1 cellular context compared by ENCODE assay signal in the genomic region with DNA sequence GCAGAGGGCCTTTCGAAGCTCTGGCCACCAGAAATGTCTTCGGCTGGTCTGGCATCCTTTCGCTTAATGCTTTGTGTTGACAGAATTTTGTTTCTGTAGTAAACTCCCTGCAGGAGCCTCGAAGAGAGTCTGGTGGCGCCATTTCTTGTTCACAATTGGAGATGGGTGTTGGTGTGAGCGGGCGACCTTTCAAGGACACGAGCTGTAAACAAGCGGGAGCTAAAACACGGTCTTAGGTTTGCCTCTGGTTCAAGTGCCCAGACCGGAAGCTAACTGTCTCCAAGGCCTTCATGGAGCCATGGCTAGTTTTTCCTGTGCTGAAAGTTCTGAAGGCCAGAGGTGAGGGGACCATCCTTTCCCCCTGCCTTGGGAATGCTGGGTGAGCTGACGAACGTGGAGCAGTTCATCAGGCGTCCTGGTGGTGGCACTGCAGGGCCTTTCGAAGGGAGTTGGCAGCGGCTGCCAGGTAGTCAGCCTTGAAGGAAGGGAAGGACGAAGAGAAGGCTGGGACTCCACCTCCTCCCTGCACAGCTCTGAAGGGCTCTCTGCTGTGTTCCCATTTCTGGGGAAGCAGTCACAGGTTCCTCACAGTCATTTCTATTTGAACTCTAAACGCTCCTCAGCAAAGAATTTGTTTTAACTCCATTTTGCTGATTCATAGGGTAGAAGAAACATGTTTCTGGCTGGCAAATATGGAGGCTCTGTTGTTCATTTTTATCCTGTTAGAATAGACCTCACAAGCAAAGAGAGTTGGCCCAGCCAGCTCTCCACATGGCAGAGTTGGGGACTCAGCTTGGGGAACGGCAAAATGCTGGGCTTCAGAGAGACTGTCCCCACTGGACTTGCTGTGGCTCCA.
TF ChIP-seq lines count a peak whose summit lies in the region.

No MANE protein-coding gene starts in this region.

TF ChIP-seq in K562, 482 proteins besides CTCF, POLR2A, EP300 and RAD21 (continued from another document):
- TF ChIP-seq XRCC5 (IDR thresholded peaks at IDR 0.05; ENCODE audit: low read depth, low read length) = 0 out of 2 replicates have a peak, but pooled peaks have one; percentile 22
- no peak for TF ChIP-seq ZNF23 (CRISPR knock-in tag; IDR thresholded peaks at IDR 0.05)
- no peak for TF ChIP-seq SRSF9 (IDR thresholded peaks at IDR 0.05; ENCODE audit: borderline replicate concordance, low read depth, low read length)
- TF ChIP-seq ARID2 (IDR thresholded peaks at IDR 0.05) = peak; percentile 77; the same call in 1 of the 2 replicates
- peak; percentile 31; the same call in 1 of the 2 replicates for TF ChIP-seq C11orf30 (IDR thresholded peaks at IDR 0.05; ENCODE audit: low read depth)
- no peak for TF ChIP-seq HMG20A (CRISPR knock-in tag; conservative IDR thresholded peaks at IDR 0.05)
- TF ChIP-seq PRPF4 (IDR thresholded peaks at IDR 0.05; ENCODE audit: insufficient read depth, low read depth, low read length, poor library complexity, severe bottlenecking) = no peak
- peak; percentile 80 for TF ChIP-seq SMC3 (conservative IDR thresholded peaks at IDR 0.05; ENCODE audit: insufficient read depth, low read depth, low read length)
- peak; percentile 94 for TF ChIP-seq STAG1 (CRISPR knock-in tag; IDR thresholded peaks at IDR 0.05; ENCODE audit: borderline replicate concordance)
- TF ChIP-seq, protein P1, sequence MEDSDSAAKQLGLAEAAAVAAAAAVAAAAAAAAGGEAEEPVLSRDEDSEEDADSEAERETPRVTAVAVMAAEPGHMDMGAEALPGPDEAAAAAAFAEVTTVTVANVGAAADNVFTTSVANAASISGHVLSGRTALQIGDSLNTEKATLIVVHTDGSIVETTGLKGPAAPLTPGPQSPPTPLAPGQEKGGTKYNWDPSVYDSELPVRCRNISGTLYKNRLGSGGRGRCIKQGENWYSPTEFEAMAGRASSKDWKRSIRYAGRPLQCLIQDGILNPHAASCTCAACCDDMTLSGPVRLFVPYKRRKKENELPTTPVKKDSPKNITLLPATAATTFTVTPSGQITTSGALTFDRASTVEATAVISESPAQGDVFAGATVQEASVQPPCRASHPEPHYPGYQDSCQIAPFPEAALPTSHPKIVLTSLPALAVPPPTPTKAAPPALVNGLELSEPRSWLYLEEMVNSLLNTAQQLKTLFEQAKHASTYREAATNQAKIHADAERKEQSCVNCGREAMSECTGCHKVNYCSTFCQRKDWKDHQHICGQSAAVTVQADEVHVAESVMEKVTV (CRISPR knock-in tag; IDR thresholded peaks at IDR 0.05) = peak; percentile 47; the same call in 1 of the 2 replicates
- TF ChIP-seq, protein P2, sequence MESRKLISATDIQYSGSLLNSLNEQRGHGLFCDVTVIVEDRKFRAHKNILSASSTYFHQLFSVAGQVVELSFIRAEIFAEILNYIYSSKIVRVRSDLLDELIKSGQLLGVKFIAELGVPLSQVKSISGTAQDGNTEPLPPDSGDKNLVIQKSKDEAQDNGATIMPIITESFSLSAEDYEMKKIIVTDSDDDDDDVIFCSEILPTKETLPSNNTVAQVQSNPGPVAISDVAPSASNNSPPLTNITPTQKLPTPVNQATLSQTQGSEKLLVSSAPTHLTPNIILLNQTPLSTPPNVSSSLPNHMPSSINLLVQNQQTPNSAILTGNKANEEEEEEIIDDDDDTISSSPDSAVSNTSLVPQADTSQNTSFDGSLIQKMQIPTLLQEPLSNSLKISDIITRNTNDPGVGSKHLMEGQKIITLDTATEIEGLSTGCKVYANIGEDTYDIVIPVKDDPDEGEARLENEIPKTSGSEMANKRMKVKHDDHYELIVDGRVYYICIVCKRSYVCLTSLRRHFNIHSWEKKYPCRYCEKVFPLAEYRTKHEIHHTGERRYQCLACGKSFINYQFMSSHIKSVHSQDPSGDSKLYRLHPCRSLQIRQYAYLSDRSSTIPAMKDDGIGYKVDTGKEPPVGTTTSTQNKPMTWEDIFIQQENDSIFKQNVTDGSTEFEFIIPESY (CRISPR knock-in tag; IDR thresholded peaks at IDR 0.05) = peak; percentile 92
- peak; percentile 51; the same call in 1 of the 2 replicates for TF ChIP-seq CTBP1 (IDR thresholded peaks at IDR 0.05; ENCODE audit: borderline replicate concordance)
- TF ChIP-seq, protein P3, sequence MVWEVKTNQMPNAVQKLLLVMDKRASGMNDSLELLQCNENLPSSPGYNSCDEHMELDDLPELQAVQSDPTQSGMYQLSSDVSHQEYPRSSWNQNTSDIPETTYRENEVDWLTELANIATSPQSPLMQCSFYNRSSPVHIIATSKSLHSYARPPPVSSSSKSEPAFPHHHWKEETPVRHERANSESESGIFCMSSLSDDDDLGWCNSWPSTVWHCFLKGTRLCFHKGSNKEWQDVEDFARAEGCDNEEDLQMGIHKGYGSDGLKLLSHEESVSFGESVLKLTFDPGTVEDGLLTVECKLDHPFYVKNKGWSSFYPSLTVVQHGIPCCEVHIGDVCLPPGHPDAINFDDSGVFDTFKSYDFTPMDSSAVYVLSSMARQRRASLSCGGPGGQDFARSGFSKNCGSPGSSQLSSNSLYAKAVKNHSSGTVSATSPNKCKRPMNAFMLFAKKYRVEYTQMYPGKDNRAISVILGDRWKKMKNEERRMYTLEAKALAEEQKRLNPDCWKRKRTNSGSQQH (CRISPR knock-in tag; IDR thresholded peaks at IDR 0.05) = no peak
- TF ChIP-seq CXXC5 (CRISPR knock-in tag; IDR thresholded peaks at IDR 0.05) = peak; percentile 24
- TF ChIP-seq, protein P4, sequence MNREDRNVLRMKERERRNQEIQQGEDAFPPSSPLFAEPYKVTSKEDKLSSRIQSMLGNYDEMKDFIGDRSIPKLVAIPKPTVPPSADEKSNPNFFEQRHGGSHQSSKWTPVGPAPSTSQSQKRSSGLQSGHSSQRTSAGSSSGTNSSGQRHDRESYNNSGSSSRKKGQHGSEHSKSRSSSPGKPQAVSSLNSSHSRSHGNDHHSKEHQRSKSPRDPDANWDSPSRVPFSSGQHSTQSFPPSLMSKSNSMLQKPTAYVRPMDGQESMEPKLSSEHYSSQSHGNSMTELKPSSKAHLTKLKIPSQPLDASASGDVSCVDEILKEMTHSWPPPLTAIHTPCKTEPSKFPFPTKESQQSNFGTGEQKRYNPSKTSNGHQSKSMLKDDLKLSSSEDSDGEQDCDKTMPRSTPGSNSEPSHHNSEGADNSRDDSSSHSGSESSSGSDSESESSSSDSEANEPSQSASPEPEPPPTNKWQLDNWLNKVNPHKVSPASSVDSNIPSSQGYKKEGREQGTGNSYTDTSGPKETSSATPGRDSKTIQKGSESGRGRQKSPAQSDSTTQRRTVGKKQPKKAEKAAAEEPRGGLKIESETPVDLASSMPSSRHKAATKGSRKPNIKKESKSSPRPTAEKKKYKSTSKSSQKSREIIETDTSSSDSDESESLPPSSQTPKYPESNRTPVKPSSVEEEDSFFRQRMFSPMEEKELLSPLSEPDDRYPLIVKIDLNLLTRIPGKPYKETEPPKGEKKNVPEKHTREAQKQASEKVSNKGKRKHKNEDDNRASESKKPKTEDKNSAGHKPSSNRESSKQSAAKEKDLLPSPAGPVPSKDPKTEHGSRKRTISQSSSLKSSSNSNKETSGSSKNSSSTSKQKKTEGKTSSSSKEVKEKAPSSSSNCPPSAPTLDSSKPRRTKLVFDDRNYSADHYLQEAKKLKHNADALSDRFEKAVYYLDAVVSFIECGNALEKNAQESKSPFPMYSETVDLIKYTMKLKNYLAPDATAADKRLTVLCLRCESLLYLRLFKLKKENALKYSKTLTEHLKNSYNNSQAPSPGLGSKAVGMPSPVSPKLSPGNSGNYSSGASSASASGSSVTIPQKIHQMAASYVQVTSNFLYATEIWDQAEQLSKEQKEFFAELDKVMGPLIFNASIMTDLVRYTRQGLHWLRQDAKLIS (CRISPR knock-in tag; IDR thresholded peaks at IDR 0.05) = 0 out of 2 replicates have a peak, but pooled peaks have one; percentile 37
- TF ChIP-seq NFE2 (IDR thresholded peaks at IDR 0.05; ENCODE audit: low read depth) = 0 out of 2 replicates have a peak, but pooled peaks have one; percentile 45
- TF ChIP-seq, protein P5, sequence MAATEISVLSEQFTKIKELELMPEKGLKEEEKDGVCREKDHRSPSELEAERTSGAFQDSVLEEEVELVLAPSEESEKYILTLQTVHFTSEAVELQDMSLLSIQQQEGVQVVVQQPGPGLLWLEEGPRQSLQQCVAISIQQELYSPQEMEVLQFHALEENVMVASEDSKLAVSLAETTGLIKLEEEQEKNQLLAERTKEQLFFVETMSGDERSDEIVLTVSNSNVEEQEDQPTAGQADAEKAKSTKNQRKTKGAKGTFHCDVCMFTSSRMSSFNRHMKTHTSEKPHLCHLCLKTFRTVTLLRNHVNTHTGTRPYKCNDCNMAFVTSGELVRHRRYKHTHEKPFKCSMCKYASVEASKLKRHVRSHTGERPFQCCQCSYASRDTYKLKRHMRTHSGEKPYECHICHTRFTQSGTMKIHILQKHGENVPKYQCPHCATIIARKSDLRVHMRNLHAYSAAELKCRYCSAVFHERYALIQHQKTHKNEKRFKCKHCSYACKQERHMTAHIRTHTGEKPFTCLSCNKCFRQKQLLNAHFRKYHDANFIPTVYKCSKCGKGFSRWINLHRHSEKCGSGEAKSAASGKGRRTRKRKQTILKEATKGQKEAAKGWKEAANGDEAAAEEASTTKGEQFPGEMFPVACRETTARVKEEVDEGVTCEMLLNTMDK (IDR thresholded peaks at IDR 0.05; ENCODE audit: borderline replicate concordance, insufficient read depth, low read depth, low read length, poor library complexity, severe bottlenecking) = peak; percentile 59
- TF ChIP-seq, protein P6, sequence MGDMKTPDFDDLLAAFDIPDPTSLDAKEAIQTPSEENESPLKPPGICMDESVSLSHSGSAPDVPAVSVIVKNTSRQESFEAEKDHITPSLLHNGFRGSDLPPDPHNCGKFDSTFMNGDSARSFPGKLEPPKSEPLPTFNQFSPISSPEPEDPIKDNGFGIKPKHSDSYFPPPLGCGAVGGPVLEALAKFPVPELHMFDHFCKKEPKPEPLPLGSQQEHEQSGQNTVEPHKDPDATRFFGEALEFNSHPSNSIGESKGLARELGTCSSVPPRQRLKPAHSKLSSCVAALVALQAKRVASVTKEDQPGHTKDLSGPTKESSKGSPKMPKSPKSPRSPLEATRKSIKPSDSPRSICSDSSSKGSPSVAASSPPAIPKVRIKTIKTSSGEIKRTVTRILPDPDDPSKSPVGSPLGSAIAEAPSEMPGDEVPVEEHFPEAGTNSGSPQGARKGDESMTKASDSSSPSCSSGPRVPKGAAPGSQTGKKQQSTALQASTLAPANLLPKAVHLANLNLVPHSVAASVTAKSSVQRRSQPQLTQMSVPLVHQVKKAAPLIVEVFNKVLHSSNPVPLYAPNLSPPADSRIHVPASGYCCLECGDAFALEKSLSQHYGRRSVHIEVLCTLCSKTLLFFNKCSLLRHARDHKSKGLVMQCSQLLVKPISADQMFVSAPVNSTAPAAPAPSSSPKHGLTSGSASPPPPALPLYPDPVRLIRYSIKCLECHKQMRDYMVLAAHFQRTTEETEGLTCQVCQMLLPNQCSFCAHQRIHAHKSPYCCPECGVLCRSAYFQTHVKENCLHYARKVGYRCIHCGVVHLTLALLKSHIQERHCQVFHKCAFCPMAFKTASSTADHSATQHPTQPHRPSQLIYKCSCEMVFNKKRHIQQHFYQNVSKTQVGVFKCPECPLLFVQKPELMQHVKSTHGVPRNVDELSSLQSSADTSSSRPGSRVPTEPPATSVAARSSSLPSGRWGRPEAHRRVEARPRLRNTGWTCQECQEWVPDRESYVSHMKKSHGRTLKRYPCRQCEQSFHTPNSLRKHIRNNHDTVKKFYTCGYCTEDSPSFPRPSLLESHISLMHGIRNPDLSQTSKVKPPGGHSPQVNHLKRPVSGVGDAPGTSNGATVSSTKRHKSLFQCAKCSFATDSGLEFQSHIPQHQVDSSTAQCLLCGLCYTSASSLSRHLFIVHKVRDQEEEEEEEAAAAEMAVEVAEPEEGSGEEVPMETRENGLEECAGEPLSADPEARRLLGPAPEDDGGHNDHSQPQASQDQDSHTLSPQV (IDR thresholded peaks at IDR 0.05) = peak; percentile 74; the same call in 1 of the 2 replicates
- TF ChIP-seq GABPB1 (CRISPR knock-in tag; IDR thresholded peaks at IDR 0.05) = no peak
- TF ChIP-seq CHD2 (IDR thresholded peaks at IDR 0.05; ENCODE audit: low read depth, low read length) = no peak
- no peak for TF ChIP-seq ZNF668 (CRISPR knock-in tag; IDR thresholded peaks at IDR 0.05)
- TF ChIP-seq JUND (IDR thresholded peaks at IDR 0.05; ENCODE audit: borderline replicate concordance, low read depth, low read length) = 0 out of 2 replicates have a peak, but pooled peaks have one; percentile 15
- no peak; the same call in 2 of the 3 replicates for TF ChIP-seq JUND (tag; IDR thresholded peaks at IDR 0.05; ENCODE audit: borderline replicate concordance, low read depth, low read length)
- TF ChIP-seq NFYB (IDR thresholded peaks at IDR 0.05; ENCODE audit: extremely low read depth, insufficient read length) = no peak
- TF ChIP-seq ESRRA (IDR thresholded peaks at IDR 0.05; ENCODE audit: borderline replicate concordance, low read depth) = peak; percentile 79
TF ChIP-seq in K562: peak in this region for 26.
